ENCODE assay signal across 16 cellular contexts in genomic region chr5:544675-545330, GRCh38. TPM values are rescaled to one million over a fixed set of nuclear protein-coding genes. Genes with fewer than 3 reads are reported as not detected.
DNase-seq lines count a peak whose midpoint lies in the region; ATAC-seq, FAIRE-seq and TF ChIP-seq lines count a peak whose summit lies in the region.
"Had no signal": no experiment of that assay in that cellular context is flagged by ENCODE, and none has a peak within 500 bp of the region (broad histone marks: within the 10 kb centered on the region; RNA-seq: fewer than 3 reads in every experiment).

No MANE protein-coding gene starts in this region.

- no peak for FAIRE-seq in GM12878 (lab: Jason Lieb, UNC)
- FAIRE-seq: bronchial epithelial cell, keratinocyte, small intestine had no signal

- TF ChIP-seq POLR2A in heart left ventricle (IDR thresholded peaks at IDR 0.05) (no peak), GM12878 (IDR thresholded peaks at IDR 0.05; ENCODE audit: low read depth, low read length) (no peak), sigmoid colon (IDR thresholded peaks at IDR 0.05) (no peak)

- CTCF ChIA-PET in GM12878 (lab: Yijun Ruan, JAX): interaction anchor here (1.2 kb wide), 1 partner anchor 228 kb away, joined by 3 read pairs; no protein-coding TSS in a partner anchor

- H4K20me1 ChIP-seq in Loucy (ENCODE audit: insufficient read depth, low read length, poor library complexity, severe bottlenecking) (no peaks in the 10 kb centered on the region), GM12878 (ENCODE audit: control insufficient read depth, insufficient read depth) (no peaks in the 10 kb centered on the region)

- RAD21 ChIA-PET in GM12878 (lab: Charles Lee; ENCODE audit: unreplicated experiment): interaction anchor here (0.7 to 2.2 kb wide), 2 partner anchors 15 to 228 kb away, joined by 4 to 6 read pairs; no protein-coding TSS in a partner anchor

- DNase-seq in heart left ventricle: peak in 3 of 5 donors; percentile 14 to 41 (median 19)
- DNase-seq in Right ventricle myocardium superior: no peak
- no peak for DNase-seq in GM12878 (ENCODE audit: low read depth, low spot score)
- peak; percentile 46 for DNase-seq in sigmoid colon
- no peak for DNase-seq in SW480 (ENCODE audit: low spot score)
- no peak for DNase-seq in stimulated activated CD4-positive, alpha-beta T cell treated with anti-CD3 and anti-CD28 coated beads, Interleukin-2, amount 100 ng/mL, for 48 hours
- DNase-seq: ACHN, HFFc6, NCI-H1417, NCI-H526 had no signal

- TF ChIP-seq CTCF in heart left ventricle (IDR thresholded peaks at IDR 0.05): no peak
- 0 out of 2 replicates have a peak, but pooled peaks have one; percentile 12 for TF ChIP-seq CTCF in Loucy (conservative IDR thresholded peaks at IDR 0.05; ENCODE audit: low read length)
- TF ChIP-seq CTCF in GM12878 (IDR thresholded peaks at IDR 0.05 in 2 of 3, conservative IDR thresholded peaks at IDR 0.05 in 1 of 3; ENCODE audit: control insufficient read depth in 2 of 3, extremely low read depth in 1 of 3, insufficient read depth in 1 of 3, low read depth in 3 of 3, low read length in 3 of 3): no peak
- no peak for TF ChIP-seq CTCF in sigmoid colon (IDR thresholded peaks at IDR 0.05)

- no peaks in the 10 kb centered on the region for H3K9me2 ChIP-seq in Loucy (replicated peaks; ENCODE audit: low read depth, low read length)

- POLR2A ChIA-PET in GM12878 (lab: Charles Lee): interaction anchor here (1.2 to 1.5 kb wide), 2 partner anchors 11 to 113 kb away, joined by 3 read pairs; no protein-coding TSS in a partner anchor

- ATAC-seq in heart left ventricle: no peak
- ATAC-seq in Right ventricle myocardium superior (ENCODE audit: poor library complexity): no peak
- no peak for ATAC-seq in GM12878
- no peak for ATAC-seq in GM21825 (IDR thresholded peaks at IDR 0.05; ENCODE audit: unreplicated experiment)

- TF ChIP-seq EP300 in GM12878 (IDR thresholded peaks at IDR 0.05; ENCODE audit: borderline replicate concordance in 1 of 2, control insufficient read depth in 1 of 2, low read depth in 2 of 2, low read length in 2 of 2): no peak
- TF ChIP-seq EP300 in sigmoid colon (IDR thresholded peaks at IDR 0.05): no peak

- no TSS peak for BruUV-seq in GM12878 (replicated peaks; lab: Mats Ljungman, UMichigan)

- H3K36me3 ChIP-seq in heart left ventricle (no peaks in the 10 kb centered on the region), Loucy (ENCODE audit: insufficient read depth, low read length) (no peaks in the 10 kb centered on the region), GM12878 (ENCODE audit: control insufficient read depth in 2 of 2, insufficient read depth in 2 of 2, low read length in 1 of 2) (no peaks in the 10 kb centered on the region), sigmoid colon (no peaks in the 10 kb centered on the region)
- H3K36me3 ChIP-seq: vagina had no signal

- in situ Hi-C loops in GM12878 (cut with MboI): no loop called here

- H3K79me2 ChIP-seq in Loucy (ENCODE audit: insufficient read depth, low read length) (no peaks in the 10 kb centered on the region), GM12878 (ENCODE audit: control insufficient read depth, insufficient read depth, low read length) (no peaks in the 10 kb centered on the region)

- TF ChIP-seq RAD21 in GM12878 (IDR thresholded peaks at IDR 0.05; ENCODE audit: insufficient read depth, low read depth, low read length): no peak

- no peak overlapping the region for H3K27ac ChIP-seq in heart left ventricle
- peak overlapping the region; percentile 51; the same call in 1 of the 2 replicates for H3K27ac ChIP-seq in GM12878 (ENCODE audit: control insufficient read depth, insufficient read depth)
- no peak overlapping the region for H3K27ac ChIP-seq in sigmoid colon
- H3K27ac ChIP-seq: vagina had no signal

- H3K9ac ChIP-seq in Loucy (ENCODE audit: low read depth, low read length, poor library complexity, severe bottlenecking) (peak overlapping the region; percentile 77), GM12878 (ENCODE audit: control insufficient read depth, insufficient read depth, low read length) (no peak overlapping the region)

- H3K9me3 ChIP-seq in heart left ventricle (no peaks in the 10 kb centered on the region), Loucy (ENCODE audit: insufficient read depth, low read depth, low read length) (no peaks in the 10 kb centered on the region), GM12878 (replicated peaks; ENCODE audit: control insufficient read depth, insufficient read depth, low read length) (no peaks in the 10 kb centered on the region; the same call in 2 of the 3 replicates), sigmoid colon (no peaks in the 10 kb centered on the region)
- H3K9me3 ChIP-seq: vagina had no signal

- H3K4me3 ChIP-seq in heart left ventricle (no peak overlapping the region), Loucy (ENCODE audit: low read length, poor library complexity, severe bottlenecking) (peak overlapping the region; percentile 73), GM12878 (no peak overlapping the region), sigmoid colon (no peak overlapping the region)
- H3K4me3 ChIP-seq: vagina had no signal

- H2AFZ ChIP-seq in Loucy (ENCODE audit: low read length): no peak overlapping the region
- no peak overlapping the region for H2AFZ ChIP-seq in GM12878 (ENCODE audit: control insufficient read depth, low read depth, low read length)

- H3K4me2 ChIP-seq in Loucy (ENCODE audit: low read depth, low read length, poor library complexity, severe bottlenecking) (peak overlapping the region; percentile 89), GM12878 (ENCODE audit: control insufficient read depth, insufficient read depth) (peak overlapping the region; percentile 91)

- H3F3A ChIP-seq in Loucy (ENCODE audit: low read depth): no peaks in the 10 kb centered on the region

- SMC1A ChIA-PET in GM12878 (lab: Charles Lee; ENCODE audit: uncharacterized antibody, unreplicated experiment): interaction anchor here (0.9 to 1.8 kb wide), 5 partner anchors 15 to 98 kb away, joined by 3 to 5 read pairs (median 3); no protein-coding TSS in a partner anchor

- intact Hi-C loops in heart left ventricle (cut with DNase I) (no loop called here), Right ventricle myocardium superior (cut with DNase I) (no loop called here), GM12878 (cut with micrococcal nuclease; ENCODE audit: unreplicated experiment) (loop anchor here (10.0 kb wide), 1 partner anchor 230 kb away; no protein-coding TSS in a partner anchor), sigmoid colon (cut with DNase I) (no loop called here)

- 78 to 88% (median 85%) methylated on average over 7 to 9 of the region's 9 CpGs for WGBS in heart left ventricle, 4 donors
- 77% methylated on average over 9 of the region's 9 CpGs for WGBS in GM12878 (ENCODE audit: insufficient coverage, insufficient replicate concordance, low lambda C conversion rate, missing lambda C conversion rate)
- WGBS in sigmoid colon, 2 donors: 92 to 95% methylated on average over 9 of the region's 9 CpGs

- H3K27me3 ChIP-seq in heart left ventricle (peaks cover 7 to 56% (median 29%) of the 10 kb centered on the region in 9 donors), Loucy (ENCODE audit: insufficient read depth, low read length, poor library complexity, severe bottlenecking) (no peaks in the 10 kb centered on the region), GM12878 (replicated peaks in 1 of 2; ENCODE audit: control insufficient read depth in 2 of 2, insufficient read depth in 2 of 2, low read length in 1 of 2) (no peaks in the 10 kb centered on the region; a peak in 1 of 4 replicates), sigmoid colon (peaks cover 5 to 41% (median 20%) of the 10 kb centered on the region in 3 donors)
- H3K27me3 ChIP-seq: vagina had no signal

- peaks cover 0 to 13% (median 0%) of the 10 kb centered on the region in 12 donors for H3K4me1 ChIP-seq in heart left ventricle
- peaks cover 22% of the 10 kb centered on the region for H3K4me1 ChIP-seq in Loucy (ENCODE audit: insufficient read depth, low read length, poor library complexity, severe bottlenecking)
- H3K4me1 ChIP-seq in GM12878 (ENCODE audit: control insufficient read depth, insufficient read depth, low read length): peaks cover 20% of the 10 kb centered on the region
- H3K4me1 ChIP-seq in sigmoid colon: no peaks in the 10 kb centered on the region
- H3K4me1 ChIP-seq: vagina had no signal

RNA-seq across cellular contexts. Expression of gene SLC9A3, which starts 20.6 kb away (rescaled TPM):
- total RNA-seq in heart left ventricle (1 to 10 TPM in 6 of 9 donors, under 1 TPM in 3; 0.65 to 3.8 (median 1.1) TPM), Right ventricle myocardium superior (0.91 TPM), GM12878 (2014; rRNA removed) (2.8 and 3.2 TPM in 2 replicates), GM12878 (2014; rRNA removed; fragmentation: Illumina TruSeq; extraction: Trizol) (0.89 and 1.1 TPM in 2 replicates), GM12878 (2021) (2.3 and 2.5 TPM in 2 replicates), sigmoid colon (1 to 10 TPM in 3 of 4 donors, under 1 TPM in 1; 0.83 to 2.5 (median 2.4) TPM)
- polyA plus RNA-seq in heart left ventricle (under 1 TPM; 0.50 to 0.82 TPM), GM12878 (2011; rRNA removed) (1.1 and 1.6 TPM in 2 replicates), GM12878 (2014; fragmentation: Illumina TruSeq; extraction: Trizol) (1.5 and 1.7 TPM in 2 replicates), GM12878 (2014; fragmentation: Nextera tagmentation; extraction: Ambion mirVana) (under 1 TPM in 1 of 2 experiments, not detected in 1; 0.04 TPM), GM12878 (2014; rRNA removed) (4.7 and 5.2 TPM in 2 replicates), GM12878 (2016; fragmentation: Nextera tagmentation; extraction: Ambion mirVana) (1 to 10 TPM; 2.9 to 3.1 TPM), sigmoid colon (10 to 100 TPM; 12.0 to 51.3 (median 19.9) TPM)
- total RNA-seq in GM12878 (2013; cell fraction: nucleolus; rRNA removed): 4.6 TPM in 2 replicates
- polyA plus RNA-seq in GM12878 (2011; ENCODE audit: low read depth): 1.1 TPM
- polyA plus RNA-seq in GM12878 (2011; cell fraction: cytosol; rRNA removed): 1.6 and 2.1 TPM in 2 replicates
- polyA plus RNA-seq in GM12878 (2011; cell fraction: nucleus; rRNA removed): 4.8 and 5.6 TPM in 2 replicates
- 1.6 and 1.9 TPM in 2 replicates for polyA plus RNA-seq in GM12878 (2012)
- polyA minus RNA-seq in GM12878 (2011; rRNA and poly(A)+ RNA removed): 0.44 and 0.82 TPM in 2 replicates
- 0.62 TPM in 1 of 2 replicates, not detected in the other for polyA minus RNA-seq in GM12878 (2011; cell fraction: cytosol; rRNA and poly(A)+ RNA removed)
- 1.8 and 2.9 TPM in 2 replicates for polyA minus RNA-seq in GM12878 (2011; cell fraction: nucleus; rRNA and poly(A)+ RNA removed)

Comparison
In these comparisons a context has a peak if more than half of its experiments do, and no peak if none do; other contexts are left out.
1. DNase-seq: peak in heart left ventricle (3 of 5) and sigmoid colon (single experiment); none in Right ventricle myocardium superior (single experiment), GM12878 (single experiment), SW480 (single experiment) and stimulated activated CD4-positive, alpha-beta T cell treated with anti-CD3 and anti-CD28 coated beads, Interleukin-2, amount 100 ng/mL, for 48 hours (0 of 2).